Comparison of ENCODE assay signal across 11 cellular contexts in the genomic region with DNA sequence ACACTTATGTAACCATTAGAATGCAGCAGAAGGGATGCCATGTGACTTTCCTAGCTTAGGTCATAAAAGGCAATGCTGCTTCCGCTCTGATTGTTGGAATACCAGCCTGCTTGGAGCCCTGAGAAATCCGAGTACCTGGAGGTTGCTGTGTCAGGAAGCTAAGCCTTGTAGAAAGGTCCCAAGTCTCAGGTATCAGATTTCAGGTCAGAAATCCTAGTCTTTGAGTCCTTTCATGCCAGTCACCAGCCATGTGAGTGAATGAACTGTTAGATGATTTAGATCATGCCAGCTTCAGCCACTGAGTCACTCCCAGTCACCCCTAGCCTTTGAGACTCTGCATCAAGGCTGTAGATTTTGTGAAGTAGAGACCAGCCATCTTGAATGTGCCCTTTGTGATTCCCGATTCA. TPM values are rescaled to one million over a fixed set of nuclear protein-coding genes. Genes with fewer than 3 reads are reported as not detected.
A peak's percentile ranks its signal among the peaks of the same experiment; 100 is the strongest.
DNase-seq lines count a peak whose midpoint lies in the region; ATAC-seq and TF ChIP-seq lines count a peak whose summit lies in the region.
"Had no signal": no experiment of that assay in that cellular context is flagged by ENCODE, and none has a peak within 500 bp of the region (broad histone marks: within the 10 kb centered on the region; RNA-seq: fewer than 3 reads in every experiment).

No MANE protein-coding gene starts in this region.

- peaks cover 13% of the 10 kb centered on the region for H3K36me3 Mint-ChIP-seq in activated naive CD8-positive, alpha-beta T cell treated with anti-CD3 and anti-CD28 coated beads, Interleukin-2, amount 50 U/mL, for 24 hours (ENCODE audit: low read depth)
- peaks cover 38% of the 10 kb centered on the region for H3K36me3 Mint-ChIP-seq in activated naive CD8-positive, alpha-beta T cell treated with anti-CD3 and anti-CD28 coated beads for 36 hours

- TF ChIP-seq CTCF in A673 (conservative IDR thresholded peaks at IDR 0.05; ENCODE audit: low read depth, low read length): no peak

- no peaks in the 10 kb centered on the region for H3K27me3 Mint-ChIP-seq in activated naive CD8-positive, alpha-beta T cell treated with anti-CD3 and anti-CD28 coated beads, Interleukin-2, amount 50 U/mL, for 24 hours
- H3K27me3 Mint-ChIP-seq in activated naive CD8-positive, alpha-beta T cell treated with anti-CD3 and anti-CD28 coated beads for 36 hours: no peaks in the 10 kb centered on the region
- H3K27me3 Mint-ChIP-seq: activated naive CD4-positive, alpha-beta T cell treated with anti-CD3 and anti-CD28 coated beads, Interleukin-2, amount 50 U/mL, for 24 hours had no signal

- H3K4me3 Mint-ChIP-seq in activated naive CD8-positive, alpha-beta T cell treated with anti-CD3 and anti-CD28 coated beads, Interleukin-2, amount 50 U/mL, for 24 hours: no peak overlapping the region
- no peak overlapping the region for H3K4me3 Mint-ChIP-seq in activated naive CD8-positive, alpha-beta T cell treated with anti-CD3 and anti-CD28 coated beads for 36 hours
- H3K4me3 Mint-ChIP-seq: activated naive CD4-positive, alpha-beta T cell treated with anti-CD3 and anti-CD28 coated beads, Interleukin-2, amount 50 U/mL, for 24 hours had no signal

- intact Hi-C loops in A673 (cut with micrococcal nuclease; ENCODE audit: unreplicated experiment): no loop called here

- peaks cover 52% of the 10 kb centered on the region for H3K4me1 Mint-ChIP-seq in activated naive CD8-positive, alpha-beta T cell treated with anti-CD3 and anti-CD28 coated beads, Interleukin-2, amount 50 U/mL, for 24 hours
- H3K4me1 Mint-ChIP-seq in activated naive CD8-positive, alpha-beta T cell treated with anti-CD3 and anti-CD28 coated beads for 36 hours: peaks cover 45% of the 10 kb centered on the region

- DNase-seq in activated naive CD8-positive, alpha-beta T cell treated with anti-CD3 and anti-CD28 coated beads, Interleukin-2, amount 50 U/mL, for 24 hours: no peak
- no peak for DNase-seq in activated naive CD8-positive, alpha-beta T cell treated with anti-CD3 and anti-CD28 coated beads for 36 hours
- DNase-seq in NCI-H69 (lab: John Stamatoyannopoulos, UW) (peak; percentile 39), epithelial cell of prostate (ENCODE audit: low read depth, low spot score) (no peak), renal cortical epithelial cell (ENCODE audit: low read depth) (peak; percentile 48), A673 (ENCODE audit: low spot score) (no peak), NCI-H510A treated with DMSO at 0.1 percent for 48 hours (lab: John Stamatoyannopoulos, UW) (no peak)
- DNase-seq in activated CD8-positive, alpha-beta memory T cell treated with anti-CD3 and anti-CD28 coated beads for 24 hours: no peak
- DNase-seq: AML-193, NCI-H187 treated with DMSO at 0.1 percent for 48 hours had no signal

- H3K27ac ChIP-seq in epithelial cell of prostate: peak overlapping the region; percentile 23
- no peak overlapping the region for H3K27ac ChIP-seq in A673 (ENCODE audit: low read depth, low read length, poor library complexity, severe bottlenecking)

- H3K36me3 ChIP-seq in A673 (ENCODE audit: insufficient read depth, low read length, poor library complexity, severe bottlenecking): no peaks in the 10 kb centered on the region

- no peak overlapping the region for H3K27ac Mint-ChIP-seq in activated naive CD8-positive, alpha-beta T cell treated with anti-CD3 and anti-CD28 coated beads, Interleukin-2, amount 50 U/mL, for 24 hours
- H3K27ac Mint-ChIP-seq in activated naive CD8-positive, alpha-beta T cell treated with anti-CD3 and anti-CD28 coated beads for 36 hours: no peak overlapping the region
- H3K27ac Mint-ChIP-seq: activated naive CD4-positive, alpha-beta T cell treated with anti-CD3 and anti-CD28 coated beads, Interleukin-2, amount 50 U/mL, for 24 hours had no signal

- no peak overlapping the region for H3K4me3 ChIP-seq in A673 (ENCODE audit: low read depth, low read length, poor library complexity, severe bottlenecking)

- POLR2A ChIA-PET in A673 (lab: Charles Lee; ENCODE audit: low non-redundant PET): no interaction called here

- H3K27me3 ChIP-seq in A673 (replicated peaks; ENCODE audit: insufficient read depth, low read depth, low read length, poor library complexity): no peaks in the 10 kb centered on the region

- CTCF ChIA-PET in A673 (lab: Charles Lee): no interaction called here

- H3K4me1 ChIP-seq in A673 (ENCODE audit: insufficient read depth, low read length, poor library complexity, severe bottlenecking): no peaks in the 10 kb centered on the region

- peak; percentile 57 for ATAC-seq in activated naive CD8-positive, alpha-beta T cell treated with anti-CD3 and anti-CD28 coated beads, Interleukin-2, amount 50 U/mL, for 24 hours

- no peaks in the 10 kb centered on the region for H3K9me3 ChIP-seq in A673 (ENCODE audit: low read depth, low read length, poor library complexity, severe bottlenecking)

- BruUV-seq in A673 (replicated peaks; lab: Mats Ljungman, UMichigan): no TSS peak

- peaks cover 12% of the 10 kb centered on the region for H3K9me3 Mint-ChIP-seq in activated naive CD8-positive, alpha-beta T cell treated with anti-CD3 and anti-CD28 coated beads, Interleukin-2, amount 50 U/mL, for 24 hours
- H3K9me3 Mint-ChIP-seq in activated naive CD8-positive, alpha-beta T cell treated with anti-CD3 and anti-CD28 coated beads for 36 hours: peaks cover 17% of the 10 kb centered on the region
- H3K9me3 Mint-ChIP-seq: activated naive CD4-positive, alpha-beta T cell treated with anti-CD3 and anti-CD28 coated beads, Interleukin-2, amount 50 U/mL, for 24 hours had no signal

RNA-seq across cellular contexts. Expression of a gene that starts 23.5 kb away (rescaled TPM):
- 10 to 100 TPM; 61.8 to 62.6 TPM for total RNA-seq in activated naive CD8-positive, alpha-beta T cell treated with anti-CD3 and anti-CD28 coated beads for 36 hours
- total RNA-seq in renal cortical epithelial cell: 66.8 and 85.1 TPM in 2 replicates
- 41.0 and 44.5 TPM in 2 replicates for total RNA-seq in A673 (2021)

Comparison
In these comparisons a context has a peak if more than half of its experiments do, and no peak if none do; other contexts are left out.
1. DNase-seq: peak in NCI-H69 (single experiment) and renal cortical epithelial cell (single experiment); none in activated naive CD8-positive, alpha-beta T cell treated with anti-CD3 and anti-CD28 coated beads, Interleukin-2, amount 50 U/mL, for 24 hours (single experiment), activated naive CD8-positive, alpha-beta T cell treated with anti-CD3 and anti-CD28 coated beads for 36 hours (single experiment), epithelial cell of prostate (single experiment), activated CD8-positive, alpha-beta memory T cell treated with anti-CD3 and anti-CD28 coated beads for 24 hours (single experiment), A673 (single experiment) and NCI-H510A treated with DMSO at 0.1 percent for 48 hours (single experiment).